ENCODE assay signal across 15 cellular contexts in the genomic region with DNA sequence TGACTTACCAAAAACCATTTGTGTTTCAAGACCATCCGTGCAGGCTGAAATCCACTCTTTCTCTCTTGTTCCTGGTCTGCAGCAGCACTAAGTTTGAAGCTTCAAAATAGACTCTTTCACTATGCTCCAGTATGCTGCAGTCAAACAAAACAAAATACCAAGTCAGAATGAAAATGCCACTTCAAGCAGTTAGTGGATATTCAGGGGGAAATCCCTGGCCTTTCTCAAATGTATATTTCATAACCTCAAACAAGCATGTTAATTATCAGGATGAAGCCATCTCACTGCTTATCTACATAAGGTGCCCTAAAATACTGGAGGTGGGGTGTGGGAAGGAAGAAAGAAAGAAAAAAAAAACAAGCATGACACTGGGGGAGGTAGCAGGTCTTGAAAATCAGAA.
A peak's percentile ranks its signal among the peaks of the same experiment; 100 is the strongest.
DNase-seq lines count a peak whose midpoint lies in the region; ATAC-seq and TF ChIP-seq lines count a peak whose summit lies in the region.
"Had no signal": no experiment of that assay in that cellular context is flagged by ENCODE, and none has a peak within 500 bp of the region (broad histone marks: within the 10 kb centered on the region; RNA-seq: fewer than 3 reads in every experiment).

No MANE protein-coding gene starts in this region.

- peaks cover 0 to 40% (median 11%) of the 10 kb centered on the region in 4 donors for H3K36me3 ChIP-seq in esophagus muscularis mucosa

- TF ChIP-seq EP300 in esophagus muscularis mucosa (IDR thresholded peaks at IDR 0.05) = no peak

- H3K9me3 ChIP-seq in esophagus muscularis mucosa = peaks cover 0 to 10% (median 5%) of the 10 kb centered on the region in 4 donors
- H3K9me3 ChIP-seq: ascending aorta had no signal

- no peaks in the 10 kb centered on the region for H3K27me3 ChIP-seq in esophagus muscularis mucosa
- H3K27me3 ChIP-seq: ascending aorta had no signal

- no peak for TF ChIP-seq CTCF in esophagus muscularis mucosa (IDR thresholded peaks at IDR 0.05)

- 77% methylated on average over 1 of the region's 1 CpG for WGBS in esophagus muscularis mucosa

- no peak for DNase-seq in activated CD4-positive, CD25-positive, alpha-beta regulatory T cell (lab: John Stamatoyannopoulos, UW)
- DNase-seq in central memory CD4-positive, alpha-beta T cell = peak; percentile 18
- no peak for DNase-seq in esophagus muscularis mucosa (ENCODE audit: extremely low spot score)
- no peak for DNase-seq in OCI-M1 (lab: John Stamatoyannopoulos, UW)
- no peak for DNase-seq in NCI-H82 treated with DMSO at 0.1 percent for 48 hours (lab: John Stamatoyannopoulos, UW; ENCODE audit: unreplicated experiment)
- DNase-seq: endodermal cell, GOT3, KG1, kidney glomerular epithelial cell, right cardiac atrium had no signal

- no peak overlapping the region for H3K27ac ChIP-seq in esophagus muscularis mucosa (replicated peaks in 1 of 4)
- H3K27ac ChIP-seq: 22Rv1, ascending aorta had no signal

- H3K4me3 ChIP-seq in esophagus muscularis mucosa = no peak overlapping the region
- H3K4me3 ChIP-seq: ascending aorta had no signal

- ATAC-seq in activated CD4-positive, CD25-positive, alpha-beta regulatory T cell treated with anti-CD3 and anti-CD28 coated beads, Interleukin-2, amount 50 U/mL, for 24 hours = peak; percentile 70
- peak; percentile 60 for ATAC-seq in GM19351 (IDR thresholded peaks at IDR 0.05; ENCODE audit: unreplicated experiment)
- peak; percentile 47 for ATAC-seq in HG03196 (IDR thresholded peaks at IDR 0.05; ENCODE audit: unreplicated experiment)
- ATAC-seq: right cardiac atrium had no signal

- no peak for TF ChIP-seq POLR2A in esophagus muscularis mucosa (IDR thresholded peaks at IDR 0.05; ENCODE audit: low read depth)

- intact Hi-C loops in esophagus muscularis mucosa (cut with DNase I) = no loop called here

- H3K4me1 ChIP-seq in esophagus muscularis mucosa = no peaks in the 10 kb centered on the region
- H3K4me1 ChIP-seq: ascending aorta had no signal
